ENCODE assay signal across 8 cellular contexts in the genomic region with DNA sequence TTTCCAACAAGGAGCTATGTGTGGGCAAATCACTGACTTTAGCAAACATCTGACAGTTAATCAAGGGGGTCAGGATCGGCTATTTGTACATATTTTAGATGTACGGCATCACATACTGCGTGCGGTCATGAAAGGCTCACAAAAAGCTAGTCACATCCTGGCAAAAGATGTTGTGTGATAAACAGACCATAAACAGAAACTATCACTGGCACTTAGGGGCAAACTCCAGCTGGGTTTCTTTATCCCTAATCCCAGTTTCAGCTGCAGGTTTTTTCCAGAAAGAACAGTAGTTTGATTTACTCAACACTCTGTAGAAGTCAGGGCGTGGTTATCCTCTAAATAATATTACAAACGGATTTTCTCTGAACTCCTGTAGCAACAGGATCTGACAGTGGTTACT.
DNase-seq lines count a peak whose midpoint lies in the region; TF ChIP-seq lines count a peak whose summit lies in the region.

No MANE protein-coding gene starts in this region.

- CTCF ChIA-PET in activated naive CD4-positive, alpha-beta T cell treated with anti-CD3 and anti-CD28 coated beads, Interleukin-2, amount 10 ng/mL, durations not matched to agents 7 days and 5 days (lab: Charles Lee) = interaction anchor here (0.6 to 1.4 kb wide), 6 partner anchors 15 to 146 kb away, joined by 3 to 11 read pairs (median 4); no protein-coding TSS in a partner anchor

- DNase-seq in activated naive CD4-positive, alpha-beta T cell treated with anti-CD3 and anti-CD28 coated beads, Interleukin-2, amount 10 ng/mL, durations not matched to agents 7 days and 5 days = no peak
- no peak for DNase-seq in activated naive CD4-positive, alpha-beta T cell (lab: John Stamatoyannopoulos, UW)
- DNase-seq in amniotic epithelial cell (ENCODE audit: low read depth) (peak; percentile 81), kidney tubule cell (ENCODE audit: low spot score) (peak; percentile 59), tibial artery (no peak), NCI-H226 (no peak), glutamatergic neuron (no peak), OCI-M1 (lab: John Stamatoyannopoulos, UW) (no peak)

- peaks cover 18% of the 10 kb centered on the region for H3K9me3 Mint-ChIP-seq in activated naive CD4-positive, alpha-beta T cell treated with anti-CD3 and anti-CD28 coated beads, Interleukin-2, amount 10 ng/mL, durations not matched to agents 7 days and 5 days
- H3K9me3 Mint-ChIP-seq in glutamatergic neuron (ENCODE audit: unreplicated experiment) = peaks cover 2% of the 10 kb centered on the region

- TF ChIP-seq CTCF in tibial artery (IDR thresholded peaks at IDR 0.05) = no peak
- no peak for TF ChIP-seq CTCF in glutamatergic neuron (IDR thresholded peaks at IDR 0.05; ENCODE audit: partially characterized antibody, unreplicated experiment)

- peak overlapping the region; percentile 91 to 98 for H3K27ac ChIP-seq in tibial artery

- peaks cover 25% of the 10 kb centered on the region for H3K36me3 Mint-ChIP-seq in activated naive CD4-positive, alpha-beta T cell treated with anti-CD3 and anti-CD28 coated beads, Interleukin-2, amount 10 ng/mL, durations not matched to agents 7 days and 5 days
- no peaks in the 10 kb centered on the region for H3K36me3 Mint-ChIP-seq in glutamatergic neuron (ENCODE audit: unreplicated experiment)

- intact Hi-C loops in tibial artery (cut with DNase I; ENCODE audit: low total_unique reads) = no loop called here

- no peaks in the 10 kb centered on the region for H3K27me3 Mint-ChIP-seq in activated naive CD4-positive, alpha-beta T cell treated with anti-CD3 and anti-CD28 coated beads, Interleukin-2, amount 10 ng/mL, durations not matched to agents 7 days and 5 days
- H3K27me3 Mint-ChIP-seq in glutamatergic neuron (ENCODE audit: unreplicated experiment) = no peaks in the 10 kb centered on the region

- H3K27ac Mint-ChIP-seq in activated naive CD4-positive, alpha-beta T cell treated with anti-CD3 and anti-CD28 coated beads, Interleukin-2, amount 10 ng/mL, durations not matched to agents 7 days and 5 days = peak overlapping the region; percentile 92
- H3K27ac Mint-ChIP-seq in glutamatergic neuron (ENCODE audit: unreplicated experiment) = no peak overlapping the region

- H3K27me3 ChIP-seq in tibial artery = no peaks in the 10 kb centered on the region

- H3K4me1 Mint-ChIP-seq in activated naive CD4-positive, alpha-beta T cell treated with anti-CD3 and anti-CD28 coated beads, Interleukin-2, amount 10 ng/mL, durations not matched to agents 7 days and 5 days = peaks cover 52% of the 10 kb centered on the region
- H3K4me1 Mint-ChIP-seq in glutamatergic neuron (ENCODE audit: low read depth, unreplicated experiment) = no peaks in the 10 kb centered on the region

- H3K4me3 Mint-ChIP-seq in activated naive CD4-positive, alpha-beta T cell treated with anti-CD3 and anti-CD28 coated beads, Interleukin-2, amount 10 ng/mL, durations not matched to agents 7 days and 5 days = peak overlapping the region; percentile 77
- H3K4me3 Mint-ChIP-seq in glutamatergic neuron (ENCODE audit: unreplicated experiment) = no peak overlapping the region

- H3K9me3 ChIP-seq in tibial artery = peaks cover 0 to 2% (median under 1%) of the 10 kb centered on the region in 3 donors

- H3K4me3 ChIP-seq in tibial artery = no peak overlapping the region

- H3K4me1 ChIP-seq in tibial artery = peaks cover 0 to 21% (median 15%) of the 10 kb centered on the region in 4 donors

- no peaks in the 10 kb centered on the region for H3K36me3 ChIP-seq in tibial artery

Comparison
In these comparisons a context has a peak if more than half of its experiments do, and no peak if none do; other contexts are left out.
1. DNase-seq: peak in amniotic epithelial cell (single experiment) and kidney tubule cell (single experiment); none in activated naive CD4-positive, alpha-beta T cell treated with anti-CD3 and anti-CD28 coated beads, Interleukin-2, amount 10 ng/mL, durations not matched to agents 7 days and 5 days (single experiment), activated naive CD4-positive, alpha-beta T cell (0 of 4), tibial artery (0 of 2), NCI-H226 (single experiment), glutamatergic neuron (single experiment) and OCI-M1 (single experiment).